9 cellular contexts compared by ENCODE assay signal in the genomic region with DNA sequence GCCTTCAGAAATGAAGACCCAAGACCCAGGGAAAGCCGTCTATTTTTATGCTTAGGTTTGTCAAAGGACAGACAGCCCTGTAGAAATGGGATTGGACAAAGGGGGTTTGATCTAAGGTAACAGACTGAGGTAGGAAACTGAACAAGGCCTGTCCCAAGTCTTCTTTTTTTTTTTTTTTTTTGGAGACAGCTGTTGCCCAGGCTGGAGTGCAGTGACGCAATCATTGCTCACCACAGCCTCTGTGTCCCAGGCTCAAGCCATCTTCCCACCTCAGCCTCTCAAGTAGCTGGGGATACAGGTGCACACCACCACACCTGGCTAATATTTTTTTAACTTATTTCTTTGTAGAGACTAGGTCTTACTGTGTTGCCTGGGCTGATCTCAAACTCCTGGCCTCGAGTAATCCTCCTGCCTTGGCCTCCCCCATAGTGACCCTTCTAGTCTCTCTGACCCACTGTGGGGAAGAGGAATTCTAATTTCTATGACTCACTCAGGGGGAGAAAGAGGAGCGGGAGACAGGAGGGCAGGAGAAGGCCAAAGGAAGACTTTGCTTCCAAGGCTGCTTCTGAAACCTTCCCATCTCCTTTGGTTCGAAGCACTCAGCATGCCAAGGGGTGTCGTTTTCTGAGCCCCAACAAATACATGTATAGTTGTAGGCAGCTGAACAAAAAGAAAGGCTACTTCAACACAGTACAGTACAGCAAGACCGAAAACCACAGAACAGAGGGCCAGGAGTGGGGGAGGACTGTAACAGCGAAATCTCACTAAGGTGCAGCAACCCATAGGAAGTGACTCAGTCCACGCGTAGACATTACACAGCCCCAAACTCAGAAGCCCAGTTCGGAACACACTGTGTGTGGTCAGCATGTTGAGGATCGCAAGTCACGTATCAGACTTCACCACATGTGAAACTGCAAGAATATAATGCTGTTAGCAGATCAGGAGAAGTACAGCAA. TPM values are rescaled to one million over a fixed set of nuclear protein-coding genes. Genes with fewer than 3 reads are reported as not detected.
DNase-seq lines count a peak whose midpoint lies in the region; ATAC-seq and TF ChIP-seq lines count a peak whose summit lies in the region.
"Had no signal": no experiment of that assay in that cellular context is flagged by ENCODE, and none has a peak within 500 bp of the region (broad histone marks: within the 10 kb centered on the region; RNA-seq: fewer than 3 reads in every experiment).

No MANE protein-coding gene starts in this region.

- BruUV-seq in PC-9 (replicated peaks; lab: Mats Ljungman, UMichigan) = no TSS peak

- no peaks in the 10 kb centered on the region; the same call in 1 of the 2 replicates for H3K9me2 ChIP-seq in PC-9 (ENCODE audit: insufficient read depth)

- no peaks in the 10 kb centered on the region for H3K9me3 ChIP-seq in PC-9 (ENCODE audit: insufficient read depth, low read depth)

- peak; percentile 86 for ATAC-seq in HG03439 (IDR thresholded peaks at IDR 0.05; ENCODE audit: unreplicated experiment)

- H3K27ac ChIP-seq in PC-9 = no peak overlapping the region

- H3K36me3 ChIP-seq in PC-9 (ENCODE audit: low read depth) = no peaks in the 10 kb centered on the region

- POLR2A ChIA-PET in PC-9 (lab: Charles Lee; ENCODE audit: unreplicated experiment) = no interaction called here

- H2AFZ ChIP-seq in PC-9 = no peak overlapping the region

- TF ChIP-seq CTCF in WI38 (IDR thresholded peaks at IDR 0.05; ENCODE audit: low read depth, low read length) (no peak), PC-9 (conservative IDR thresholded peaks at IDR 0.05) (no peak)

- no peak overlapping the region for H3K4me2 ChIP-seq in PC-9

- no peaks in the 10 kb centered on the region for H3F3A ChIP-seq in PC-9 (ENCODE audit: insufficient read depth, low read depth)

- peak; percentile 75 for DNase-seq in activated naive CD4-positive, alpha-beta T cell treated with Interleukin-2 at 50 U/mL for 16 hours
- no peak for DNase-seq in activated naive CD4-positive, alpha-beta T cell (lab: John Stamatoyannopoulos, UW)
- peak; percentile 74 for DNase-seq in dermis blood vessel endothelial cell
- DNase-seq in stimulated activated CD4-positive, alpha-beta T cell treated with anti-CD3 and anti-CD28 coated beads, Interleukin-4, amount 100 ng/mL, for 24 hours = peak; percentile 76
- DNase-seq in PC-9 = no peak
- no peak for DNase-seq in NAMALWA (ENCODE audit: low spot score)

- no peaks in the 10 kb centered on the region for H4K20me1 ChIP-seq in PC-9 (ENCODE audit: insufficient read depth)

- no peaks in the 10 kb centered on the region for H3K79me2 ChIP-seq in PC-9 (ENCODE audit: low read depth)

- CTCF ChIA-PET in PC-9 (lab: Charles Lee) = interaction anchor here (0.5 kb wide), 1 partner anchor 29 kb away, joined by 5 read pairs; no protein-coding TSS in a partner anchor

- intact Hi-C loops in PC-9 (cut with micrococcal nuclease; ENCODE audit: unreplicated experiment) = no loop called here

- H3K4me1 ChIP-seq in PC-9 (replicated peaks; ENCODE audit: insufficient read depth) = no peaks in the 10 kb centered on the region

- H3K27me3 ChIP-seq in PC-9 (ENCODE audit: insufficient read depth, low read depth) = peaks cover 42% of the 10 kb centered on the region

- H3K4me3 ChIP-seq in WI38 (ENCODE audit: low read depth, low read length) (peak overlapping the region; percentile 19), PC-9 (no peak overlapping the region)

RNA-seq across cellular contexts. Expression of a gene that starts 0.9 kb away (rescaled TPM):
- total RNA-seq in dermis blood vessel endothelial cell (not detected in 2 replicates), PC-9 (2021) (not detected in 2 replicates)
- total RNA-seq: epithelial cell of proximal tubule had no signal

RNA-seq across cellular contexts. Expression of a gene that starts 33.7 kb away (rescaled TPM):
- total RNA-seq in dermis blood vessel endothelial cell (under 0.01 TPM in 2 replicates), PC-9 (2021) (8.1 and 9.1 TPM in 2 replicates)

Comparison
In these comparisons a context has a peak if more than half of its experiments do, and no peak if none do; other contexts are left out.
1. DNase-seq: peak in activated naive CD4-positive, alpha-beta T cell treated with Interleukin-2 at 50 U/mL for 16 hours (single experiment), dermis blood vessel endothelial cell (single experiment) and stimulated activated CD4-positive, alpha-beta T cell treated with anti-CD3 and anti-CD28 coated beads, Interleukin-4, amount 100 ng/mL, for 24 hours (single experiment); none in activated naive CD4-positive, alpha-beta T cell (0 of 4), PC-9 (0 of 2) and NAMALWA (single experiment).